ENCODE assay signal across 5 cellular contexts in the genomic region with DNA sequence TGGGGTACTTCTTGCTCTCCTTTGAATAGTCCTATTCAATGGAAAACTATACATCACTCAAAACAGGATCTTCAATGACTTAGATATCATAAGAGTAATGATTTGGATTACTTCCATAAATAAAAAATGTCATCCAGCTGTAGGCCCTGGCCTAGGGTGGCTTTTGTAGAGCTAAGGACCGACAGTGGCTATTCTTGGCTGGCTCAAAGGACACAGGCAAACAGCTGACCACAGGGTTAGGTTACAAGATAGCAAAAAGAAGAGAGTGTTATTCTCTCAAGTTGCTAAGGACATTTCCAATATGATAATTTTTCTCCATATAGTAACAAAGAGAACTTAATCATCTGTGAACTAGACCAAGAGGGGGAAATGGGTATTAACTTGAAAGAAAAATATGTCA.
"Had no signal": no experiment of that assay in that cellular context is flagged by ENCODE, and none has a peak within 500 bp of the region (broad histone marks: within the 10 kb centered on the region; RNA-seq: fewer than 3 reads in every experiment).

No MANE protein-coding gene starts in this region.

- ATAC-seq: GM23338, K562 had no signal

- H3K4me3 ChIP-seq: GM23338, K562 had no signal

- H3K4me2 ChIP-seq: GM23338 had no signal

- H2AFZ ChIP-seq: GM23338 had no signal

- H3K27ac Mint-ChIP-seq: GM23338, H9 had no signal

- H3K4me1 Mint-ChIP-seq: GM23338, H9 had no signal

- H3K4me3 Mint-ChIP-seq: GM23338, H9 had no signal

- DNase-seq: H9, HCEC 1CT, IMR-90 had no signal
